In the genomic region with DNA sequence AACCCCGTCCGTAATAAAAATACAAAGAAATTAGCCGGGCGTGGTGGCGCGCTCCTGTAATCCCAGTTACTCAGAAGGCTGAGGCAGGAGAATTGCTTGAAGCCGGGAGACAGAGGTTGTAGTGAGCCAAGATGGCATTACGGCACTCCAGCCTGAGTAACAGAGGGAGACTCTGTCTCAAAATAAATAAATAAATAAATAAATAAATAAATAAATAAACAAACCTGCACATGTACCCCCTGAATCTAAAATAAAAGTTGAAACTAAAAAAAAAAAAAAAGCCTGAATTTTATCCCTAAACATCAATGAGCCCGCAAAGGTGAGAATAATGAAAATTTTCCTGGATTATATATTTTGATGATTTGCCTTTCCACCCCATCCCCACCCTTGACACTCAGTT, we compare ENCODE assay signal across 1 cellular context.
A peak's percentile ranks its signal among the peaks of the same experiment; 100 is the strongest.
TF ChIP-seq lines count a peak whose summit lies in the region.

No MANE protein-coding gene starts in this region.

TF ChIP-seq in HEK293, 187 proteins besides CTCF, POLR2A, EP300 and RAD21 (continued from another document):
- TF ChIP-seq, protein P1, sequence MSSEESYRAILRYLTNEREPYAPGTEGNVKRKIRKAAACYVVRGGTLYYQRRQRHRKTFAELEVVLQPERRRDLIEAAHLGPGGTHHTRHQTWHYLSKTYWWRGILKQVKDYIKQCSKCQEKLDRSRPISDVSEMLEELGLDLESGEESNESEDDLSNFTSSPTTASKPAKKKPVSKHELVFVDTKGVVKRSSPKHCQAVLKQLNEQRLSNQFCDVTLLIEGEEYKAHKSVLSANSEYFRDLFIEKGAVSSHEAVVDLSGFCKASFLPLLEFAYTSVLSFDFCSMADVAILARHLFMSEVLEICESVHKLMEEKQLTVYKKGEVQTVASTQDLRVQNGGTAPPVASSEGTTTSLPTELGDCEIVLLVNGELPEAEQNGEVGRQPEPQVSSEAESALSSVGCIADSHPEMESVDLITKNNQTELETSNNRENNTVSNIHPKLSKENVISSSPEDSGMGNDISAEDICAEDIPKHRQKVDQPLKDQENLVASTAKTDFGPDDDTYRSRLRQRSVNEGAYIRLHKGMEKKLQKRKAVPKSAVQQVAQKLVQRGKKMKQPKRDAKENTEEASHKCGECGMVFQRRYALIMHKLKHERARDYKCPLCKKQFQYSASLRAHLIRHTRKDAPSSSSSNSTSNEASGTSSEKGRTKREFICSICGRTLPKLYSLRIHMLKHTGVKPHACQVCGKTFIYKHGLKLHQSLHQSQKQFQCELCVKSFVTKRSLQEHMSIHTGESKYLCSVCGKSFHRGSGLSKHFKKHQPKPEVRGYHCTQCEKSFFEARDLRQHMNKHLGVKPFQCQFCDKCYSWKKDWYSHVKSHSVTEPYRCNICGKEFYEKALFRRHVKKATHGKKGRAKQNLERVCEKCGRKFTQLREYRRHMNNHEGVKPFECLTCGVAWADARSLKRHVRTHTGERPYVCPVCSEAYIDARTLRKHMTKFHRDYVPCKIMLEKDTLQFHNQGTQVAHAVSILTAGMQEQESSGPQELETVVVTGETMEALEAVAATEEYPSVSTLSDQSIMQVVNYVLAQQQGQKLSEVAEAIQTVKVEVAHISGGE (tag by site-specific recombination; conservative IDR thresholded peaks at IDR 0.05; ENCODE audit: low read depth): 0 out of 2 replicates have a peak, but pooled peaks have one; percentile 42
- TF ChIP-seq BCL11B (tag by site-specific recombination; IDR thresholded peaks at IDR 0.05; ENCODE audit: low read depth) (no peak), ZNF623 (tag by site-specific recombination; IDR thresholded peaks at IDR 0.05) (peak; percentile 28; the same call in 1 of the 2 replicates)
- TF ChIP-seq, protein P2, sequence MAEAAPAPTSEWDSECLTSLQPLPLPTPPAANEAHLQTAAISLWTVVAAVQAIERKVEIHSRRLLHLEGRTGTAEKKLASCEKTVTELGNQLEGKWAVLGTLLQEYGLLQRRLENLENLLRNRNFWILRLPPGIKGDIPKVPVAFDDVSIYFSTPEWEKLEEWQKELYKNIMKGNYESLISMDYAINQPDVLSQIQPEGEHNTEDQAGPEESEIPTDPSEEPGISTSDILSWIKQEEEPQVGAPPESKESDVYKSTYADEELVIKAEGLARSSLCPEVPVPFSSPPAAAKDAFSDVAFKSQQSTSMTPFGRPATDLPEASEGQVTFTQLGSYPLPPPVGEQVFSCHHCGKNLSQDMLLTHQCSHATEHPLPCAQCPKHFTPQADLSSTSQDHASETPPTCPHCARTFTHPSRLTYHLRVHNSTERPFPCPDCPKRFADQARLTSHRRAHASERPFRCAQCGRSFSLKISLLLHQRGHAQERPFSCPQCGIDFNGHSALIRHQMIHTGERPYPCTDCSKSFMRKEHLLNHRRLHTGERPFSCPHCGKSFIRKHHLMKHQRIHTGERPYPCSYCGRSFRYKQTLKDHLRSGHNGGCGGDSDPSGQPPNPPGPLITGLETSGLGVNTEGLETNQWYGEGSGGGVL (tag by site-specific recombination; IDR thresholded peaks at IDR 0.05): no peak
